In the genomic region with DNA sequence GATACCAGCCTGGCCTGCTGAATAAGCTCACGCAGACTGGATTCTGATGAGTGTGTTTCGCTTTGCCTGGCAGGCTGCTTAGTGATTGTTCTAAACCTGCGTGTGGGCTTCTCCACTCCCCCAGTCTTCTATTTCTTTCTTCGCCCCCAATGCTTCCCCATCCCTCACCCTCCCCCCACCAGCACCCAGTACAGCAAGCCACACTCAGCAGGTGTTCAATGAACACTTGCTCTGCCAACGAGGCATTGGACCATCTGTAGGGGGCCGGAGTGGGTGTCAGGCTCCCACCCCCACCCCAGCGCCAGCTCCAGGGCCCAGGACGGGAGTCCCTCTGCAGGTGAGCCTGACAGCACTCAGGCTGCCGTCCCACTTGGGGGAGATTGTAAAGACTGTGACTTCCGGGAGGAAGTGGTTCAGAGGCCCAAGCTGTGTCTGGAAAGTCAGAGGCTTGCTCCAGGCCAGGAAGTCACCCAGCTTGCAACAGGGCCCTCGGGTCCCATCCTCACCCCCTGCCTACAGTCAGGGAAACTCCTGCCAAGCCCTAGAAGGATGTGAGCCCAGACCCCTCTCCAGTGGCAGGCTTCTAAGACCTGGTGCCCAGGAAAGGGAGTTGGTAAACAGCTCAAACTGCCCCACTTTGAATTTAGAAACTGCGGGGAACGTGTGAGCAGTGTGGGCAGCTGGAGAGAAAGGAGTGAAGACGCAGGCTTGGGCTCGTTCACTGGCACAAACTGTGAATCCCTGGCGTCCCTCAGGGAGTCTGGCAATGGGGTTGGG, we compare ENCODE assay signal across 7 cellular contexts.
DNase-seq lines count a peak whose midpoint lies in the region; ATAC-seq lines count a peak whose summit lies in the region.

No MANE protein-coding gene starts in this region.

- peak overlapping the region; percentile 23 for H3K9ac ChIP-seq in NT2/D1 (ENCODE audit: insufficient read length, low read depth)

- H3K4me1 ChIP-seq in NT2/D1 (ENCODE audit: insufficient read depth, insufficient read length), result peaks cover 36% of the 10 kb centered on the region

- peak; percentile 78 for ATAC-seq in GM21423 (IDR thresholded peaks at IDR 0.05; ENCODE audit: unreplicated experiment)

- H3K9me3 ChIP-seq in NT2/D1 (ENCODE audit: insufficient read depth, low read length), result no peaks in the 10 kb centered on the region

- DNase-seq in NT2/D1 (ENCODE audit: low read depth, low spot score), result no peak
- peak; percentile 37 to 45 for DNase-seq in activated T-helper 1 cell treated with anti-CD3 and anti-CD28 coated beads, Interleukin-2, amount 50 U/mL, for 16 hours (ENCODE audit: low read depth in 1 of 2, low spot score in 1 of 2)
- DNase-seq in middle frontal gyrus (ENCODE audit: extremely low spot score, low spot score), result peak; percentile 33
- DNase-seq in DMS79 treated with DMSO at 0.1 percent for 48 hours (lab: John Stamatoyannopoulos, UW), result no peak
- no peak for DNase-seq in NCI-H1048 (lab: John Stamatoyannopoulos, UW)
- no peak for DNase-seq in SK-N-DZ (ENCODE audit: low spot score)

- no peak overlapping the region for H3K4me3 ChIP-seq in NT2/D1 (ENCODE audit: insufficient read length, low read depth)

- no peaks in the 10 kb centered on the region for H3K36me3 ChIP-seq in NT2/D1 (ENCODE audit: insufficient read depth, insufficient read length, low read length)

- H3K27me3 ChIP-seq in NT2/D1 (ENCODE audit: insufficient read depth, insufficient read length), result no peaks in the 10 kb centered on the region

Comparison
In these comparisons a context has a peak if more than half of its experiments do, and no peak if none do; other contexts are left out.
1. DNase-seq: peak in activated T-helper 1 cell treated with anti-CD3 and anti-CD28 coated beads, Interleukin-2, amount 50 U/mL, for 16 hours (2 of 2) and middle frontal gyrus (single experiment); none in NT2/D1 (single experiment), DMS79 treated with DMSO at 0.1 percent for 48 hours (single experiment), NCI-H1048 (single experiment) and SK-N-DZ (single experiment).